In genomic region chr16:52547001-52547833, GRCh38 we compare ENCODE assay signal across 9 cellular contexts. TPM values are rescaled to one million over a fixed set of nuclear protein-coding genes. Genes with fewer than 3 reads are reported as not detected.
DNase-seq lines count a peak whose midpoint lies in the region; ATAC-seq and TF ChIP-seq lines count a peak whose summit lies in the region.
"Had no signal": no experiment of that assay in that cellular context is flagged by ENCODE, and none has a peak within 500 bp of the region (broad histone marks: within the 10 kb centered on the region; RNA-seq: fewer than 3 reads in every experiment).

Gene TOX3 (minus strand): TSS chr16:52547143. CDS start chr16:52546723, 420 bp downstream.

- no peaks in the 10 kb centered on the region for H3K9me3 ChIP-seq in muscle layer of duodenum (ENCODE audit: control insufficient read depth in 1 of 2, low read length in 2 of 2)
- no peaks in the 10 kb centered on the region for H3K9me3 ChIP-seq in thyroid gland

- intact Hi-C loops in thyroid gland (cut with DNase I): no loop called here

- H3K4me3 ChIP-seq in LNCaP clone FGC (ENCODE audit: low read depth, low read length) (peak within 1 kb of the TSS; percentile 54), coronary artery (peak within 1 kb of the TSS; percentile 68), muscle layer of duodenum (ENCODE audit: low read depth in 1 of 2, low read length in 2 of 2) (peak within 1 kb of the TSS; percentile 63 to 68), thyroid gland (replicated peaks in 1 of 3) (no peak within 1 kb of the TSS)

- WGBS in thyroid gland, 2 donors: 4 to 5% methylated on average over 28 to 29 of the region's 83 CpGs

- H3K4me1 ChIP-seq in muscle layer of duodenum (ENCODE audit: control insufficient read depth in 1 of 2, insufficient read depth in 2 of 2, low read length in 2 of 2) (peaks cover 0 to 18% of the 10 kb centered on the region in 2 donors), thyroid gland (peaks cover 15 to 21% of the 10 kb centered on the region in 2 donors)

- no peak within 1 kb of the TSS for H3K27ac ChIP-seq in coronary artery
- H3K27ac ChIP-seq in muscle layer of duodenum (ENCODE audit: low read length): no peak within 1 kb of the TSS
- H3K27ac ChIP-seq in thyroid gland: no peak within 1 kb of the TSS

- TF ChIP-seq POLR2A in thyroid gland (IDR thresholded peaks at IDR 0.05): no peak

- no peak for ATAC-seq in HG02623 (IDR thresholded peaks at IDR 0.05; ENCODE audit: unreplicated experiment)
- ATAC-seq in HG02970 (IDR thresholded peaks at IDR 0.05; ENCODE audit: low FRiP score, unreplicated experiment): no peak

- no peak for TF ChIP-seq CTCF in LNCaP clone FGC (IDR thresholded peaks at IDR 0.05; ENCODE audit: control insufficient read depth, extremely low read depth, insufficient read depth)
- no peak for TF ChIP-seq CTCF in coronary artery (IDR thresholded peaks at IDR 0.05)
- TF ChIP-seq CTCF in thyroid gland (IDR thresholded peaks at IDR 0.05): no peak

- H3K27me3 ChIP-seq in muscle layer of duodenum (ENCODE audit: low read depth, low read length) (no peaks in the 10 kb centered on the region), thyroid gland (peaks cover 12% of the 10 kb centered on the region)

- DNase-seq in AG20443 (ENCODE audit: low spot score) (peak; percentile 26), LNCaP clone FGC (ENCODE audit: low read depth) (no peak), coronary artery (ENCODE audit: low spot score) (no peak), thyroid gland (no peak)
- no peak for DNase-seq in central memory CD4-positive, alpha-beta T cell

- H3K36me3 ChIP-seq in muscle layer of duodenum (ENCODE audit: control insufficient read depth in 1 of 2, insufficient read depth in 2 of 2, low read length in 2 of 2) (no peaks in the 10 kb centered on the region), thyroid gland (no peaks in the 10 kb centered on the region)

RNA-seq across cellular contexts. Expression of gene TOX3, which starts in this region (rescaled TPM):
- not detected for total RNA-seq in thyroid gland
- total RNA-seq: T-helper 1 cell treated with Interleukin-12 subunit alpha and Interleukin-12 subunit beta and Interleukin-4 antibody, amounts not matched to agents 30 ng/mL and 1 ng/mL, for 36 hours had no signal

Comparison
In these comparisons a context has a peak if more than half of its experiments do, and no peak if none do; other contexts are left out.
1. H3K4me3 ChIP-seq: peak in LNCaP clone FGC (single experiment), coronary artery (single experiment) and muscle layer of duodenum (2 of 2); none in thyroid gland (0 of 3).